ENCODE assay signal across 1 cellular context in the genomic region with DNA sequence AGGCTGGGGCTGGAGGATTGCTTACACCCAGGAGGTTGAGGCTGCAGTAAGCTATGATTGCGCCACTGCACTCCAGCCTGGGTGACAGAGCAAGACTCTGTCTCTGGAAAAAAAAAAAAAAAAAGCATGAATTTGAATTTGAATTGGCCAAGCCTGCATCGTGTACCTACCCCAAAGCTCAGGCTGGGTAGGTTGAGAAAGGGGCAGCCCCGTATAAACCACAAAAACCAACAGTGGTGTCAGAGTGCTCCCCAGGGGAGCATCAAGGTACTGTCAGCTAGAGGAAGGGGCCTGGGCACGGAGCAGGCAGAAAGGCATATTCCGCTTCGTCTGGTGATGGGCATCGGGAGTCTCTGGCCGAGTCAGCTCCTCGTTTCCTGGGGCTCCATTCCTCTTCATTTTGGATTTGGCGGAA.
TF ChIP-seq lines count a peak whose summit lies in the region.

No MANE protein-coding gene starts in this region.

TF ChIP-seq in GM23338, 12 proteins besides CTCF, POLR2A, EP300 and RAD21 (continued from another document):
- TF ChIP-seq, protein P1, sequence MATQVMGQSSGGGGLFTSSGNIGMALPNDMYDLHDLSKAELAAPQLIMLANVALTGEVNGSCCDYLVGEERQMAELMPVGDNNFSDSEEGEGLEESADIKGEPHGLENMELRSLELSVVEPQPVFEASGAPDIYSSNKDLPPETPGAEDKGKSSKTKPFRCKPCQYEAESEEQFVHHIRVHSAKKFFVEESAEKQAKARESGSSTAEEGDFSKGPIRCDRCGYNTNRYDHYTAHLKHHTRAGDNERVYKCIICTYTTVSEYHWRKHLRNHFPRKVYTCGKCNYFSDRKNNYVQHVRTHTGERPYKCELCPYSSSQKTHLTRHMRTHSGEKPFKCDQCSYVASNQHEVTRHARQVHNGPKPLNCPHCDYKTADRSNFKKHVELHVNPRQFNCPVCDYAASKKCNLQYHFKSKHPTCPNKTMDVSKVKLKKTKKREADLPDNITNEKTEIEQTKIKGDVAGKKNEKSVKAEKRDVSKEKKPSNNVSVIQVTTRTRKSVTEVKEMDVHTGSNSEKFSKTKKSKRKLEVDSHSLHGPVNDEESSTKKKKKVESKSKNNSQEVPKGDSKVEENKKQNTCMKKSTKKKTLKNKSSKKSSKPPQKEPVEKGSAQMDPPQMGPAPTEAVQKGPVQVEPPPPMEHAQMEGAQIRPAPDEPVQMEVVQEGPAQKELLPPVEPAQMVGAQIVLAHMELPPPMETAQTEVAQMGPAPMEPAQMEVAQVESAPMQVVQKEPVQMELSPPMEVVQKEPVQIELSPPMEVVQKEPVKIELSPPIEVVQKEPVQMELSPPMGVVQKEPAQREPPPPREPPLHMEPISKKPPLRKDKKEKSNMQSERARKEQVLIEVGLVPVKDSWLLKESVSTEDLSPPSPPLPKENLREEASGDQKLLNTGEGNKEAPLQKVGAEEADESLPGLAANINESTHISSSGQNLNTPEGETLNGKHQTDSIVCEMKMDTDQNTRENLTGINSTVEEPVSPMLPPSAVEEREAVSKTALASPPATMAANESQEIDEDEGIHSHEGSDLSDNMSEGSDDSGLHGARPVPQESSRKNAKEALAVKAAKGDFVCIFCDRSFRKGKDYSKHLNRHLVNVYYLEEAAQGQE (IDR thresholded peaks at IDR 0.05; ENCODE audit: unreplicated experiment) = no peak
- TF ChIP-seq, protein P2, sequence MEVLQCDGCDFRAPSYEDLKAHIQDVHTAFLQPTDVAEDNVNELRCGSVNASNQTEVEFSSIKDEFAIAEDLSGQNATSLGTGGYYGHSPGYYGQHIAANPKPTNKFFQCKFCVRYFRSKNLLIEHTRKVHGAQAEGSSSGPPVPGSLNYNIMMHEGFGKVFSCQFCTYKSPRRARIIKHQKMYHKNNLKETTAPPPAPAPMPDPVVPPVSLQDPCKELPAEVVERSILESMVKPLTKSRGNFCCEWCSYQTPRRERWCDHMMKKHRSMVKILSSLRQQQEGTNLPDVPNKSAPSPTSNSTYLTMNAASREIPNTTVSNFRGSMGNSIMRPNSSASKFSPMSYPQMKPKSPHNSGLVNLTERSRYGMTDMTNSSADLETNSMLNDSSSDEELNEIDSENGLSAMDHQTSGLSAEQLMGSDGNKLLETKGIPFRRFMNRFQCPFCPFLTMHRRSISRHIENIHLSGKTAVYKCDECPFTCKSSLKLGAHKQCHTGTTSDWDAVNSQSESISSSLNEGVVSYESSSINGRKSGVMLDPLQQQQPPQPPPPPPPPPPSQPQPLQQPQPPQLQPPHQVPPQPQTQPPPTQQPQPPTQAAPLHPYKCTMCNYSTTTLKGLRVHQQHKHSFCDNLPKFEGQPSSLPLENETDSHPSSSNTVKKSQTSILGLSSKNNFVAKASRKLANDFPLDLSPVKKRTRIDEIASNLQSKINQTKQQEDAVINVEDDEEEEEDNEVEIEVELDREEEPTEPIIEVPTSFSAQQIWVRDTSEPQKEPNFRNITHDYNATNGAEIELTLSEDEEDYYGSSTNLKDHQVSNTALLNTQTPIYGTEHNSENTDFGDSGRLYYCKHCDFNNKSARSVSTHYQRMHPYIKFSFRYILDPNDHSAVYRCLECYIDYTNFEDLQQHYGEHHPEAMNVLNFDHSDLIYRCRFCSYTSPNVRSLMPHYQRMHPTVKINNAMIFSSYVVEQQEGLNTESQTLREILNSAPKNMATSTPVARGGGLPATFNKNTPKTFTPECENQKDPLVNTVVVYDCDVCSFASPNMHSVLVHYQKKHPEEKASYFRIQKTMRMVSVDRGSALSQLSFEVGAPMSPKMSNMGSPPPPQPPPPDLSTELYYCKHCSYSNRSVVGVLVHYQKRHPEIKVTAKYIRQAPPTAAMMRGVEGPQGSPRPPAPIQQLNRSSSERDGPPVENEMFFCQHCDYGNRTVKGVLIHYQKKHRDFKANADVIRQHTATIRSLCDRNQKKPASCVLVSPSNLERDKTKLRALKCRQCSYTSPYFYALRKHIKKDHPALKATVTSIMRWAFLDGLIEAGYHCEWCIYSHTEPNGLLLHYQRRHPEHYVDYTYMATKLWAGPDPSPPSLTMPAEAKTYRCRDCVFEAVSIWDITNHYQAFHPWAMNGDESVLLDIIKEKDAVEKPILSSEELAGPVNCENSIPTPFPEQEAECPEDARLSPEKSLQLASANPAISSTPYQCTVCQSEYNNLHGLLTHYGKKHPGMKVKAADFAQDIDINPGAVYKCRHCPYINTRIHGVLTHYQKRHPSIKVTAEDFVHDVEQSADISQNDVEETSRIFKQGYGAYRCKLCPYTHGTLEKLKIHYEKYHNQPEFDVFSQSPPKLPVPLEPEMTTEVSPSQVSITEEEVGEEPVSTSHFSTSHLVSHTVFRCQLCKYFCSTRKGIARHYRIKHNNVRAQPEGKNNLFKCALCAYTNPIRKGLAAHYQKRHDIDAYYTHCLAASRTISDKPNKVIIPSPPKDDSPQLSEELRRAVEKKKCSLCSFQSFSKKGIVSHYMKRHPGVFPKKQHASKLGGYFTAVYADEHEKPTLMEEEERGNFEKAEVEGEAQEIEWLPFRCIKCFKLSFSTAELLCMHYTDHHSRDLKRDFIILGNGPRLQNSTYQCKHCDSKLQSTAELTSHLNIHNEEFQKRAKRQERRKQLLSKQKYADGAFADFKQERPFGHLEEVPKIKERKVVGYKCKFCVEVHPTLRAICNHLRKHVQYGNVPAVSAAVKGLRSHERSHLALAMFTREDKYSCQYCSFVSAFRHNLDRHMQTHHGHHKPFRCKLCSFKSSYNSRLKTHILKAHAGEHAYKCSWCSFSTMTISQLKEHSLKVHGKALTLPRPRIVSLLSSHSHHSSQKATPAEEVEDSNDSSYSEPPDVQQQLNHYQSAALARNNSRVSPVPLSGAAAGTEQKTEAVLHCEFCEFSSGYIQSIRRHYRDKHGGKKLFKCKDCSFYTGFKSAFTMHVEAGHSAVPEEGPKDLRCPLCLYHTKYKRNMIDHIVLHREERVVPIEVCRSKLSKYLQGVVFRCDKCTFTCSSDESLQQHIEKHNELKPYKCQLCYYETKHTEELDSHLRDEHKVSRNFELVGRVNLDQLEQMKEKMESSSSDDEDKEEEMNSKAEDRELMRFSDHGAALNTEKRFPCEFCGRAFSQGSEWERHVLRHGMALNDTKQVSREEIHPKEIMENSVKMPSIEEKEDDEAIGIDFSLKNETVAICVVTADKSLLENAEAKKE (CRISPR knock-in tag; IDR thresholded peaks at IDR 0.05) = no peak
- TF ChIP-seq EZH2phosphoT487 (IDR thresholded peaks at IDR 0.05; ENCODE audit: unreplicated experiment) (no peak), EZH2 (IDR thresholded peaks at IDR 0.05; ENCODE audit: low read depth, unreplicated experiment) (no peak)
